ENCODE assay signal across 15 cellular contexts in genomic region chr1:231216515-231216914, GRCh38. TPM values are rescaled to one million over a fixed set of nuclear protein-coding genes. Genes with fewer than 3 reads are reported as not detected.
A peak's percentile ranks its signal among the peaks of the same experiment; 100 is the strongest.
DNase-seq lines count a peak whose midpoint lies in the region; ATAC-seq, FAIRE-seq and TF ChIP-seq lines count a peak whose summit lies in the region.
"Had no signal": no experiment of that assay in that cellular context is flagged by ENCODE, and none has a peak within 500 bp of the region (broad histone marks: within the 10 kb centered on the region; RNA-seq: fewer than 3 reads in every experiment).

No MANE protein-coding gene starts in this region.

- peaks cover 8% of the 10 kb centered on the region; the same call in 1 of the 2 replicates for H3K27me3 ChIP-seq in PC-3 (ENCODE audit: low read length)

- no peak overlapping the region for H3K4me3 ChIP-seq in PC-3 (ENCODE audit: low read length)

- H3K4me2 ChIP-seq in PC-3 (ENCODE audit: low read length): no peak overlapping the region

- H4K20me1 ChIP-seq in PC-3 (ENCODE audit: low read length): no peaks in the 10 kb centered on the region

- POLR2A ChIA-PET in PC-3 (lab: Charles Lee; ENCODE audit: unreplicated experiment): no interaction called here

- H3K4me1 Mint-ChIP-seq in memory B cell: peaks cover 26% of the 10 kb centered on the region

- H3K27ac ChIP-seq in PC-3 (ENCODE audit: low read length): no peak overlapping the region

- no peaks in the 10 kb centered on the region for H3K36me3 ChIP-seq in PC-3 (ENCODE audit: low read depth, low read length)

- H3K27me3 Mint-ChIP-seq in memory B cell: no peaks in the 10 kb centered on the region

- ATAC-seq in PC-3 (peak; percentile 16; the same call in 1 of the 2 replicates), memory B cell (ENCODE audit: low read depth) (no peak), GM18907 (IDR thresholded peaks at IDR 0.05; ENCODE audit: unreplicated experiment) (no peak), GM21529 (IDR thresholded peaks at IDR 0.05; ENCODE audit: unreplicated experiment) (no peak)
- ATAC-seq: CD8-positive, alpha-beta T cell; right cardiac atrium had no signal

- H3K9me3 ChIP-seq in PC-3 (ENCODE audit: low read length): no peaks in the 10 kb centered on the region

- TF ChIP-seq CTCF in PC-3 (conservative IDR thresholded peaks at IDR 0.05; ENCODE audit: low read depth, low read length): no peak

- H3K9me2 ChIP-seq in PC-3 (replicated peaks; ENCODE audit: low read length): no peaks in the 10 kb centered on the region

- intact Hi-C loops in PC-3 (cut with micrococcal nuclease): no loop called here

- H3K9me3 Mint-ChIP-seq in memory B cell: no peaks in the 10 kb centered on the region
- H3K9me3 Mint-ChIP-seq: CD8-positive, alpha-beta T cell; dendritic cell treated with granulocyte-macrophage colony-stimulating factor and Interleukin-4, amounts not matched to agents 40 ng/mL and 50 ng/mL, for 4 days had no signal

- CTCF ChIA-PET in PC-3 (lab: Charles Lee): no interaction called here

- H3K79me2 ChIP-seq in PC-3 (ENCODE audit: low read length): no peaks in the 10 kb centered on the region

- no peaks in the 10 kb centered on the region for H3K36me3 Mint-ChIP-seq in memory B cell
- H3K36me3 Mint-ChIP-seq: CD8-positive, alpha-beta T cell had no signal

- no peaks in the 10 kb centered on the region for H3F3A ChIP-seq in PC-3 (ENCODE audit: low read length, unreplicated experiment)

- peak overlapping the region; percentile 85 for H3K27ac Mint-ChIP-seq in memory B cell
- H3K27ac Mint-ChIP-seq: CD8-positive, alpha-beta T cell had no signal

- FAIRE-seq in GM18507 (lab: Jason Lieb, UNC): peak; percentile 31

- H3K4me1 ChIP-seq in PC-3 (ENCODE audit: insufficient read depth, low read length): 0 out of 2 replicates have a peak, but pooled peaks cover 4% of the 10 kb centered on the region

- H3K9ac ChIP-seq in PC-3 (ENCODE audit: low read length): no peak overlapping the region

- H3K4me3 Mint-ChIP-seq in memory B cell: peak overlapping the region; percentile 66
- H3K4me3 Mint-ChIP-seq: CD8-positive, alpha-beta T cell; dendritic cell treated with granulocyte-macrophage colony-stimulating factor and Interleukin-4, amounts not matched to agents 40 ng/mL and 50 ng/mL, for 4 days had no signal

- peak; percentile 46 for DNase-seq in COLO668 (lab: John Stamatoyannopoulos, UW; ENCODE audit: unreplicated experiment)
- no peak for DNase-seq in GM18507 (ENCODE audit: extremely low spot score, insufficient read length, low read depth)
- no peak for DNase-seq in PC-3
- DNase-seq in memory B cell (ENCODE audit: low spot score in 2 of 2): no peak
- DNase-seq in anterior cingulate cortex (lab: John Stamatoyannopoulos, UW): no peak
- DNase-seq: amniotic stem cell; CD8-positive, alpha-beta T cell; IMR-90; NCI-H524; right cardiac atrium had no signal

- H2AFZ ChIP-seq in PC-3 (ENCODE audit: low read length): peak overlapping the region; percentile 55; the same call in 1 of the 2 replicates

- BruUV-seq in PC-3 (replicated peaks; lab: Mats Ljungman, UMichigan): no TSS peak

RNA-seq across cellular contexts. Expression of gene GNPAT, which starts 24.5 kb away (rescaled TPM):
- 40.5 and 45.8 TPM in 2 replicates for total RNA-seq in PC-3 (2014; rRNA removed)

RNA-seq across cellular contexts. Expression of gene TRIM67, which starts 54.7 kb away (rescaled TPM):
- not detected in 2 replicates for total RNA-seq in PC-3 (2014; rRNA removed)
- total RNA-seq: CD8-positive, alpha-beta T cell; H4; IMR-90; myocyte had no signal
